In genomic region chr1:113983826-113984225, GRCh38 we compare ENCODE assay signal across 17 cellular contexts. TPM values are rescaled to one million over a fixed set of nuclear protein-coding genes. Genes with fewer than 3 reads are reported as not detected.
DNase-seq lines count a peak whose midpoint lies in the region; ATAC-seq, FAIRE-seq and TF ChIP-seq lines count a peak whose summit lies in the region.
"Had no signal": no experiment of that assay in that cellular context is flagged by ENCODE, and none has a peak within 500 bp of the region (broad histone marks: within the 10 kb centered on the region; RNA-seq: fewer than 3 reads in every experiment).

No MANE protein-coding gene starts in this region.

- peak overlapping the region; percentile 3 for H3K4ac ChIP-seq in trophoblast cell (ENCODE audit: low read depth, low read length)

- no peak for TF ChIP-seq POLR2A in upper lobe of left lung (IDR thresholded peaks at IDR 0.05)
- no peak for TF ChIP-seq POLR2A in GM12892 (IDR thresholded peaks at IDR 0.05; ENCODE audit: low read depth, low read length)

- no peak for FAIRE-seq in GM12892 (lab: Jason Lieb, UNC)
- FAIRE-seq: endometrium had no signal

- no peak overlapping the region for H3K4me3 Mint-ChIP-seq in endodermal cell
- H3K4me3 Mint-ChIP-seq: activated B cell treated with CpG ODN at 0.5 μM for 24 hours; CD4-positive, alpha-beta T cell; immature natural killer cell had no signal

- peaks cover 32% of the 10 kb centered on the region for H3K4me1 Mint-ChIP-seq in endodermal cell

- no peak overlapping the region for H3K4me2 ChIP-seq in trophoblast cell (ENCODE audit: low read length)

- H3K27ac Mint-ChIP-seq in endodermal cell: no peak overlapping the region
- H3K27ac Mint-ChIP-seq: activated B cell treated with CpG ODN at 0.5 μM for 24 hours; CD4-positive, alpha-beta T cell had no signal

- H3K9me3 ChIP-seq in trophoblast cell (ENCODE audit: insufficient read depth, low read depth, low read length) (peaks cover 8% of the 10 kb centered on the region), upper lobe of left lung (no peaks in the 10 kb centered on the region), endodermal cell (ENCODE audit: control insufficient read depth, low read length) (peaks cover 35% of the 10 kb centered on the region)

- peak overlapping the region; percentile 44 for H3K18ac ChIP-seq in trophoblast cell (ENCODE audit: low read length)

- H3K14ac ChIP-seq in trophoblast cell (ENCODE audit: low read length): peak overlapping the region; percentile 47

- no peak for TF ChIP-seq EP300 in upper lobe of left lung (IDR thresholded peaks at IDR 0.05)

- peaks cover 37% of the 10 kb centered on the region for H3K79me1 ChIP-seq in trophoblast cell (ENCODE audit: low read length)

- peaks cover 36% of the 10 kb centered on the region for H3K9me3 Mint-ChIP-seq in endodermal cell
- H3K9me3 Mint-ChIP-seq: activated B cell treated with CpG ODN at 0.5 μM for 24 hours; CD4-positive, alpha-beta T cell had no signal

- H4K91ac ChIP-seq in trophoblast cell (ENCODE audit: low read depth, low read length): peak overlapping the region; percentile 86

- WGBS in trophoblast cell (ENCODE audit: extremely low coverage, insufficient coverage, insufficient read length): no CpG with 5 or more reads among the region's 7 CpGs
- 81 to 89% methylated on average over 7 of the region's 7 CpGs for WGBS in upper lobe of left lung, 2 donors
- 93 to 98% methylated on average over 7 of the region's 7 CpGs for WGBS in endodermal cell (ENCODE audit: insufficient coverage in 1 of 2, insufficient read length in 1 of 2), 2 experiments

- peak overlapping the region; percentile 84 for H2AK5ac ChIP-seq in trophoblast cell (ENCODE audit: low read length)

- peak overlapping the region; percentile 24 for H2BK5ac ChIP-seq in trophoblast cell (ENCODE audit: low read depth, low read length, poor library complexity)

- H2BK12ac ChIP-seq in trophoblast cell (ENCODE audit: low read length): peak overlapping the region; percentile 70

- H3K23ac ChIP-seq in trophoblast cell (ENCODE audit: low read length): no peak overlapping the region

- no peak for ATAC-seq in upper lobe of left lung (ENCODE audit: low FRiP score in 2 of 2)

- TF ChIP-seq CTCF in fibroblast of the aortic adventitia (IDR thresholded peaks at IDR 0.05; ENCODE audit: insufficient read depth, low read length) (no peak), upper lobe of left lung (IDR thresholded peaks at IDR 0.05) (no peak), endodermal cell (conservative IDR thresholded peaks at IDR 0.05) (no peak)

- peaks cover 19% of the 10 kb centered on the region for H3K36me3 Mint-ChIP-seq in endodermal cell (ENCODE audit: low read depth)

- no peak overlapping the region for H3K9ac ChIP-seq in trophoblast cell (ENCODE audit: low read length)
- H3K9ac ChIP-seq in endodermal cell (ENCODE audit: extremely low read depth, low read length, poor library complexity, severe bottlenecking): no peak overlapping the region

- DNase-seq in NCI-H2227 (lab: John Stamatoyannopoulos, UW; ENCODE audit: unreplicated experiment) (peak; percentile 40), NCI-H2227 treated with DMSO at 0.1 percent for 48 hours (lab: John Stamatoyannopoulos, UW) (no peak), fibroblast of the aortic adventitia (ENCODE audit: low read depth) (no peak), trophoblast cell (no peak), upper lobe of left lung (no peak), GM12892 (ENCODE audit: insufficient read length) (no peak), endodermal cell (no peak), DMS 273 (lab: John Stamatoyannopoulos, UW; ENCODE audit: unreplicated experiment) (no peak)
- DNase-seq: 8988T; activated B cell treated with CpG ODN at 0.5 μM for 24 hours; CD4-positive, alpha-beta T cell; immature natural killer cell; Kasumi-1; NCI-H1436; Right ventricle myocardium superior; stimulated activated CD4-positive, alpha-beta T cell treated with anti-CD3 and anti-CD28 coated beads, Interleukin-4, amount 100 ng/mL, for 1 hour had no signal

- H3K27ac ChIP-seq in trophoblast cell (ENCODE audit: low read depth, low read length) (no peak overlapping the region), upper lobe of left lung (peak overlapping the region; percentile 54 to 70 (median 60)), endodermal cell (ENCODE audit: low read depth, low read length) (no peak overlapping the region)

- H3K79me2 ChIP-seq in trophoblast cell (ENCODE audit: control insufficient read depth, insufficient read depth, low read length, poor library complexity): peaks cover 24% of the 10 kb centered on the region

- H3K4me3 ChIP-seq in fibroblast of the aortic adventitia (ENCODE audit: low read depth, low read length): peak overlapping the region; percentile 64
- H3K4me3 ChIP-seq in trophoblast cell (ENCODE audit: low read depth, low read length): no peak overlapping the region
- no peak overlapping the region for H3K4me3 ChIP-seq in upper lobe of left lung
- no peak overlapping the region for H3K4me3 ChIP-seq in endodermal cell (ENCODE audit: low read length)

- H4K8ac ChIP-seq in trophoblast cell (ENCODE audit: low read depth, low read length): peak overlapping the region; percentile 67

- peaks cover 37 to 40% of the 10 kb centered on the region in 2 experiments for H3K4me1 ChIP-seq in trophoblast cell (ENCODE audit: control insufficient read depth in 1 of 2, insufficient read depth in 2 of 2, low read length in 2 of 2)
- peaks cover 30 to 40% (median 34%) of the 10 kb centered on the region in 4 donors for H3K4me1 ChIP-seq in upper lobe of left lung
- peaks cover 6% of the 10 kb centered on the region for H3K4me1 ChIP-seq in endodermal cell (ENCODE audit: control insufficient read depth, insufficient read depth, low read length)

- peak overlapping the region; percentile 28 for H2BK120ac ChIP-seq in trophoblast cell (ENCODE audit: insufficient read depth, low read length, poor library complexity)

- no peak overlapping the region for H4K12ac ChIP-seq in trophoblast cell (ENCODE audit: low read depth, low read length)

- H3K27me3 ChIP-seq in trophoblast cell (ENCODE audit: insufficient read depth, low read length) (no peaks in the 10 kb centered on the region), upper lobe of left lung (no peaks in the 10 kb centered on the region), endodermal cell (ENCODE audit: control insufficient read depth, insufficient read depth, low read length, poor library complexity, severe bottlenecking) (peaks cover 21% of the 10 kb centered on the region)

- H3K36me3 ChIP-seq in trophoblast cell (ENCODE audit: control insufficient read depth in 1 of 2, insufficient read depth in 2 of 2, low read length in 2 of 2) (peaks cover 3 to 4% of the 10 kb centered on the region in 2 experiments), upper lobe of left lung (no peaks in the 10 kb centered on the region), endodermal cell (ENCODE audit: control insufficient read depth, insufficient read depth, low read length) (no peaks in the 10 kb centered on the region)

- H3K27me3 Mint-ChIP-seq in endodermal cell (ENCODE audit: insufficient read depth): peaks cover 70% of the 10 kb centered on the region
- H3K27me3 Mint-ChIP-seq: activated B cell treated with CpG ODN at 0.5 μM for 24 hours; CD4-positive, alpha-beta T cell had no signal

- H2AFZ ChIP-seq in trophoblast cell (ENCODE audit: insufficient read depth, low read length, poor library complexity): peak overlapping the region; percentile 42

RNA-seq across cellular contexts. Expression of gene OLFML3, which starts 4.6 kb away (rescaled TPM):
- total RNA-seq in fibroblast of the aortic adventitia (ENCODE audit: low replicate concordance): 135 and 212 TPM in 2 replicates
- 142 and 148 TPM in 2 replicates for polyA plus RNA-seq in trophoblast cell (2013)
- 10 to 100 TPM; 11.5 to 59.9 (median 36.6) TPM for total RNA-seq in upper lobe of left lung
- not detected for polyA plus RNA-seq in GM12892 (2012; ENCODE audit: missing spikeins)
- total RNA-seq in endodermal cell: 10 to 100 TPM in 1 of 2 donors, 1 to 10 TPM in 1; 4.3 to 14.8 TPM
- polyA plus RNA-seq in endodermal cell (2013, experiment 1 of 2): 17.4 TPM
- 10.1 TPM for polyA plus RNA-seq in endodermal cell (2013, experiment 2 of 2)

RNA-seq across cellular contexts. Expression of gene HIPK1, which starts 54.7 kb away (rescaled TPM):
- 17.2 and 38.2 TPM in 2 replicates for total RNA-seq in fibroblast of the aortic adventitia (ENCODE audit: low replicate concordance)
- polyA plus RNA-seq in trophoblast cell (2013): 20.6 and 22.0 TPM in 2 replicates
- total RNA-seq in upper lobe of left lung: 10 to 100 TPM; 31.4 to 85.5 (median 64.0) TPM
- polyA plus RNA-seq in GM12892 (2012; ENCODE audit: missing spikeins): 10.5 TPM
- total RNA-seq in endodermal cell: 10 to 100 TPM; 71.4 to 79.2 TPM
- polyA plus RNA-seq in endodermal cell (2013, experiment 1 of 2): 35.6 TPM
- polyA plus RNA-seq in endodermal cell (2013, experiment 2 of 2): 35.1 TPM

Comparison
In these comparisons a context has a peak if more than half of its experiments do, and no peak if none do; other contexts are left out.
1. H3K27ac ChIP-seq: peak in upper lobe of left lung (4 of 4); none in trophoblast cell (single experiment) and endodermal cell (single experiment).